8 cellular contexts compared by ENCODE assay signal in the genomic region with DNA sequence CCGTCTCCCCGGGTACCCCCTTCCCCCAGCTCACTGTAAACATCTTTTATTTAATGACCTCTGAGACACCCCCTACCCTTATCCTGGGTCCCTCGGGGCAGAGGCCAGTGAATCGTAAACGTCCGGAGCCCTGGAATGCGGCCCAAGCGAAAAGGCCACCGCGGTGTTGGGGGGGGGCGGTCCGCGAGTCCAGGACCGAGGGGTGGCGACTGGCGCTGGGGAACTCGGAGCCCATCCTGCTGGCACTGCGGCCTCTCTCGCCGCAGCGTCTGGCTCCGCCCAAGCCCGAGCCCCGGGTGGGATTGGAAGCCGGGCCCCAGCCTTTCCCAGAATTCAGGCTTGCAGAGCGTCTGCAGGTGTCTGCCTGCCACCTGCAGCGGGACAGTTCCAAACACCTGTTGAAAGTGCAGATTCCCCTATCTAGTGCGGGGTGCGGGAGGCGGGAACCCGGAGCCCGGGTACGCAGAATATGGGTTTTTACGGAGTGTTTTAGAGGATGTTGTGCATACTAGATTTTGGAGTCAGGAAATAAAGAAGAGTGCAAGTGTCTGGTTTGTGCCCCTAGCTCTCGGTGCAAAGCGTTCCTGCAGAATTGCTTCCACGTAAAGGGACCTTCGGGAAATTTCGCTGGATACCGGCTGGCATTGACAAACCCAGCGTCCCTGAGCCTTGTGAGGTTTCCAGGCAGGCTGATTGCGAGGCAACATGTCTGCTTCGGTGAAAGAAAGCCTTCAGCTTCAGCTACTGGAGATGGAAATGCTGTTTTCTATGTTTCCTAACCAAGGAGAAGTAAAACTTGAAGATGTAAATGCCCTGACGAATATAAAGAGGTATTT. TPM values are rescaled to one million over a fixed set of nuclear protein-coding genes. Genes with fewer than 3 reads are reported as not detected.
A peak's percentile ranks its signal among the peaks of the same experiment; 100 is the strongest.
DNase-seq lines count a peak whose midpoint lies in the region; ATAC-seq, FAIRE-seq and TF ChIP-seq lines count a peak whose summit lies in the region.

No MANE protein-coding gene starts in this region.

- no peaks in the 10 kb centered on the region for H3K9me3 Mint-ChIP-seq in dendritic cell treated with granulocyte-macrophage colony-stimulating factor and Interleukin-4, amounts not matched to agents 40 ng/mL and 50 ng/mL, for 4 days

- H3K27ac Mint-ChIP-seq in dendritic cell treated with granulocyte-macrophage colony-stimulating factor and Interleukin-4, amounts not matched to agents 40 ng/mL and 50 ng/mL, for 4 days, result peak overlapping the region; percentile 92

- no TSS peak for BruUV-seq in HepG2 (replicated peaks; lab: Mats Ljungman, UMichigan)

- H3K36me3 Mint-ChIP-seq in dendritic cell treated with granulocyte-macrophage colony-stimulating factor and Interleukin-4, amounts not matched to agents 40 ng/mL and 50 ng/mL, for 4 days (ENCODE audit: low read depth), result peaks cover 21% of the 10 kb centered on the region

- TF ChIP-seq POLR2A in HepG2 (IDR thresholded peaks at IDR 0.05; ENCODE audit: insufficient read depth in 1 of 2, low read depth in 2 of 2, low read length in 2 of 2), result peak in 1 of 2 experiments; percentile 43; a peak in 1 of 4 replicates

- peak overlapping the region; percentile 98 for H3K9ac ChIP-seq in HepG2 (ENCODE audit: insufficient read depth, low read depth, low read length)

- H3K4me1 Mint-ChIP-seq in dendritic cell treated with granulocyte-macrophage colony-stimulating factor and Interleukin-4, amounts not matched to agents 40 ng/mL and 50 ng/mL, for 4 days (ENCODE audit: low read depth), result peaks cover 15% of the 10 kb centered on the region

- H3K36me3 ChIP-seq in KOPT-K1 (ENCODE audit: insufficient read depth, low read length) (no peaks in the 10 kb centered on the region), HepG2 (replicated peaks in 1 of 2; ENCODE audit: control insufficient read depth in 1 of 2, insufficient read depth in 2 of 2, low read length in 2 of 2) (peaks cover 4 to 29% of the 10 kb centered on the region in 2 experiments)

- H3K27me3 ChIP-seq in HepG2 (ENCODE audit: control insufficient read depth in 1 of 2, insufficient read depth in 2 of 2, low read length in 2 of 2), result no peaks in the 10 kb centered on the region; a peak in 1 of 5 replicates

- no peak for FAIRE-seq in HepG2 (lab: Jason Lieb, UNC)

- intact Hi-C loops in dendritic cell treated with granulocyte-macrophage colony-stimulating factor and Interleukin-4, amounts not matched to agents 40 ng/mL and 50 ng/mL, for 4 days (cut with micrococcal nuclease), result loop anchor here (2.0 to 10.0 kb wide), 4 partner anchors 125 to 1442 kb away; a partner anchor contains a TSS
- intact Hi-C loops in HepG2 (cut with micrococcal nuclease; ENCODE audit: unreplicated experiment), result loop anchor here (1.0 to 5.0 kb wide), 4 partner anchors 21 to 947 kb away; a partner anchor contains a TSS

- CTCF ChIA-PET in HepG2 (lab: Yijun Ruan, JAX; ENCODE audit: low intra/inter-chr PET ratio, low total read pairs), result no interaction called here

- peak; percentile 27; the same call in 1 of the 2 replicates for TF ChIP-seq CTCF in HepG2 (CRISPR knock-in tag; IDR thresholded peaks at IDR 0.05)

- peaks cover 10% of the 10 kb centered on the region for H3K27me3 Mint-ChIP-seq in dendritic cell treated with granulocyte-macrophage colony-stimulating factor and Interleukin-4, amounts not matched to agents 40 ng/mL and 50 ng/mL, for 4 days

- peaks cover 44% of the 10 kb centered on the region for H3K4me1 ChIP-seq in HepG2 (ENCODE audit: insufficient read depth, low read length)

- no peak overlapping the region for H2AFZ ChIP-seq in HepG2 (ENCODE audit: low read length)

- peaks cover 27% of the 10 kb centered on the region for H4K20me1 ChIP-seq in HepG2 (ENCODE audit: insufficient read depth, low read length)

- TF ChIP-seq EP300 in HepG2 (IDR thresholded peaks at IDR 0.05; ENCODE audit: low read depth in 2 of 2, low read length in 2 of 2) (no peak), HepG2 (CRISPR knock-in tag; IDR thresholded peaks at IDR 0.05; ENCODE audit: borderline replicate concordance) (no peak)

- DNase-seq in Daoy (ENCODE audit: low read depth), result peak; percentile 54
- DNase-seq in UCSD-AML1 (lab: John Stamatoyannopoulos, UW; ENCODE audit: unreplicated experiment), result peak; percentile 26
- DNase-seq in HepG2 (ENCODE audit: low spot score), result peak; percentile 30
- peak; percentile 2 to 8 for DNase-seq in stimulated activated CD8-positive, alpha-beta memory T cell treated with anti-CD3 and anti-CD28 coated beads, Interleukin-2, amount 100 ng/mL, for 48 hours (ENCODE audit: low read depth in 2 of 2)

- POLR2A ChIA-PET in HepG2 (lab: Yijun Ruan, JAX), result interaction anchor here (1.0 to 2.7 kb wide), 4 partner anchors 14 to 946 kb away, joined by 3 to 7 read pairs (median 6); a partner anchor contains a TSS

- TF ChIP-seq RAD21 in HepG2 (CRISPR knock-in tag; IDR thresholded peaks at IDR 0.05), result no peak

- H3K4me3 Mint-ChIP-seq in dendritic cell treated with granulocyte-macrophage colony-stimulating factor and Interleukin-4, amounts not matched to agents 40 ng/mL and 50 ng/mL, for 4 days, result peak overlapping the region; percentile 93

- H3K79me2 ChIP-seq in HepG2 (ENCODE audit: insufficient read depth, low read length), result peaks cover 48% of the 10 kb centered on the region

- H3K4me2 ChIP-seq in HepG2 (ENCODE audit: low read depth, low read length), result peak overlapping the region; percentile 97

- in situ Hi-C loops in HepG2 (cut with HindIII; ENCODE audit: extremely low pct_ligation_motif_present, low pct_unique_long_range_greater_than_20kb), result loop anchor here (25.0 kb wide), 1 partner anchor 957 kb away; a partner anchor contains a TSS

- peak; percentile 36 for ATAC-seq in GM21717 (IDR thresholded peaks at IDR 0.05; ENCODE audit: unreplicated experiment)
- peak; percentile 86 for ATAC-seq in HepG2
- no peak for ATAC-seq in activated CD4-positive, CD25-positive, alpha-beta regulatory T cell treated with anti-CD3 and anti-CD28 coated beads, Interleukin-2, amount 50 U/mL, for 24 hours

- H3K9me3 ChIP-seq in KOPT-K1 (ENCODE audit: insufficient read depth, low read length, poor library complexity, severe bottlenecking) (no peaks in the 10 kb centered on the region), HepG2 (ENCODE audit: low read length) (no peaks in the 10 kb centered on the region)

- H3K4me3 ChIP-seq in HepG2 (replicated peaks in 1 of 3; ENCODE audit: insufficient read depth in 1 of 3, low read depth in 2 of 3, low read length in 3 of 3), result peak overlapping the region; percentile 90 to 98 (median 97)

- peak overlapping the region; percentile 73 for H3K27ac ChIP-seq in KOPT-K1 (ENCODE audit: low read depth, low read length, poor library complexity, severe bottlenecking)
- H3K27ac ChIP-seq in HepG2 (ENCODE audit: extremely low read length, insufficient read depth, low read length), result peak overlapping the region; percentile 95

- 6% methylated on average over 21 of the region's 44 CpGs for WGBS in HepG2 (ENCODE audit: low lambda C conversion rate)

RNA-seq across cellular contexts. Expression of a gene that starts 0.8 kb away (rescaled TPM):
- total RNA-seq in Daoy (2014; rRNA removed; shearing (Covaris generic)), result 0.97 and 2.6 TPM in 2 replicates
- total RNA-seq in HepG2 (2016; rRNA removed; fragmentation: Illumina TruSeq; extraction: Trizol), result 5.3 and 6.9 TPM in 2 replicates
- total RNA-seq in HepG2 (2016; cell fraction: cytosol; rRNA removed; fragmentation: Illumina TruSeq; extraction: Trizol; ENCODE audit: low read depth), result 0.88 and 0.91 TPM in 2 replicates
- total RNA-seq in HepG2 (2016; cell fraction: insoluble cytoplasmic fraction; rRNA removed; fragmentation: Illumina TruSeq; extraction: Trizol), result 5.5 and 6.4 TPM in 2 replicates
- 2.4 and 2.8 TPM in 2 replicates for total RNA-seq in HepG2 (2016; cell fraction: membrane; rRNA removed; fragmentation: Illumina TruSeq; extraction: Trizol)
- 6.0 and 6.7 TPM in 2 replicates for total RNA-seq in HepG2 (2016; cell fraction: nucleus; rRNA removed; fragmentation: Illumina TruSeq; extraction: Trizol)
- polyA plus RNA-seq in HepG2 (2011; rRNA removed), result 6.6 and 8.1 TPM in 2 replicates
- 3.2 and 4.4 TPM in 2 replicates for polyA plus RNA-seq in HepG2 (2011; cell fraction: cytosol; rRNA removed)
- 6.2 and 8.4 TPM in 2 replicates for polyA plus RNA-seq in HepG2 (2011; cell fraction: nucleus; rRNA removed)
- 4.9 and 6.6 TPM in 2 replicates for polyA plus RNA-seq in HepG2 (2012)
- 0.54 and 0.61 TPM in 2 replicates for polyA plus RNA-seq in HepG2 (2016; cell fraction: cytosol; fragmentation: Illumina TruSeq; extraction: Trizol; ENCODE audit: low read depth)
- polyA plus RNA-seq in HepG2 (2016; cell fraction: insoluble cytoplasmic fraction; fragmentation: Illumina TruSeq; extraction: Trizol; ENCODE audit: low read depth), result 6.4 and 6.8 TPM in 2 replicates
- 1.6 and 1.8 TPM in 2 replicates for polyA plus RNA-seq in HepG2 (2016; cell fraction: membrane; fragmentation: Illumina TruSeq; extraction: Trizol; ENCODE audit: low read depth)
- polyA plus RNA-seq in HepG2 (2016; cell fraction: nucleus; fragmentation: Illumina TruSeq; extraction: Trizol; ENCODE audit: insufficient read depth, low read depth), result 9.3 and 10.3 TPM in 2 replicates
- 2.8 and 4.8 TPM in 2 replicates for polyA minus RNA-seq in HepG2 (2011; rRNA and poly(A)+ RNA removed; ENCODE audit: low replicate concordance)
- polyA minus RNA-seq in HepG2 (2011; cell fraction: cytosol; rRNA and poly(A)+ RNA removed), result 2.6 and 3.1 TPM in 2 replicates
- 13.5 and 14.2 TPM in 2 replicates for polyA minus RNA-seq in HepG2 (2011; cell fraction: nucleus; rRNA and poly(A)+ RNA removed)

RNA-seq across cellular contexts. Expression of a gene that starts 0.9 kb away (rescaled TPM):
- total RNA-seq in Daoy (2014; rRNA removed; shearing (Covaris generic)), result 59.8 and 77.3 TPM in 2 replicates
- total RNA-seq in HepG2 (2016; rRNA removed; fragmentation: Illumina TruSeq; extraction: Trizol), result 163 and 231 TPM in 2 replicates
- 23.4 and 26.9 TPM in 2 replicates for total RNA-seq in HepG2 (2016; cell fraction: cytosol; rRNA removed; fragmentation: Illumina TruSeq; extraction: Trizol; ENCODE audit: low read depth)
- 172 and 230 TPM in 2 replicates for total RNA-seq in HepG2 (2016; cell fraction: insoluble cytoplasmic fraction; rRNA removed; fragmentation: Illumina TruSeq; extraction: Trizol)
- total RNA-seq in HepG2 (2016; cell fraction: membrane; rRNA removed; fragmentation: Illumina TruSeq; extraction: Trizol), result 31.1 and 45.6 TPM in 2 replicates
- total RNA-seq in HepG2 (2016; cell fraction: nucleus; rRNA removed; fragmentation: Illumina TruSeq; extraction: Trizol), result 140 and 186 TPM in 2 replicates
- 54.2 and 72.5 TPM in 2 replicates for polyA plus RNA-seq in HepG2 (2011; rRNA removed)
- polyA plus RNA-seq in HepG2 (2011; cell fraction: cytosol; rRNA removed), result 28.2 and 35.0 TPM in 2 replicates
- polyA plus RNA-seq in HepG2 (2011; cell fraction: nucleus; rRNA removed), result 57.8 and 63.2 TPM in 2 replicates
- polyA plus RNA-seq in HepG2 (2012), result 65.5 and 85.4 TPM in 2 replicates
- 13.0 and 13.7 TPM in 2 replicates for polyA plus RNA-seq in HepG2 (2016; cell fraction: cytosol; fragmentation: Illumina TruSeq; extraction: Trizol; ENCODE audit: low read depth)
- polyA plus RNA-seq in HepG2 (2016; cell fraction: insoluble cytoplasmic fraction; fragmentation: Illumina TruSeq; extraction: Trizol; ENCODE audit: low read depth), result 114 and 117 TPM in 2 replicates
- 14.6 and 15.9 TPM in 2 replicates for polyA plus RNA-seq in HepG2 (2016; cell fraction: membrane; fragmentation: Illumina TruSeq; extraction: Trizol; ENCODE audit: low read depth)
- 77.2 and 92.0 TPM in 2 replicates for polyA plus RNA-seq in HepG2 (2016; cell fraction: nucleus; fragmentation: Illumina TruSeq; extraction: Trizol; ENCODE audit: insufficient read depth, low read depth)
- 42.5 and 84.3 TPM in 2 replicates for polyA minus RNA-seq in HepG2 (2011; rRNA and poly(A)+ RNA removed; ENCODE audit: low replicate concordance)
- 80.3 and 84.2 TPM in 2 replicates for polyA minus RNA-seq in HepG2 (2011; cell fraction: cytosol; rRNA and poly(A)+ RNA removed)
- polyA minus RNA-seq in HepG2 (2011; cell fraction: nucleus; rRNA and poly(A)+ RNA removed), result 254 and 275 TPM in 2 replicates

Comparison
In these comparisons a context has a peak if more than half of its experiments do, and no peak if none do; other contexts are left out.
1. ATAC-seq: peak in GM21717 (single experiment) and HepG2 (single experiment); none in activated CD4-positive, CD25-positive, alpha-beta regulatory T cell treated with anti-CD3 and anti-CD28 coated beads, Interleukin-2, amount 50 U/mL, for 24 hours (0 of 2).
2. Peak in every context shown above with its lines, with median percentiles within 50 percentile points of each other: DNase-seq.